In genomic region chr12:8014836-8015235, GRCh38 we compare ENCODE assay signal across 17 cellular contexts. TPM values are rescaled to one million over a fixed set of nuclear protein-coding genes. Genes with fewer than 3 reads are reported as not detected.
DNase-seq lines count a peak whose midpoint lies in the region; ATAC-seq, FAIRE-seq and TF ChIP-seq lines count a peak whose summit lies in the region.
"Had no signal": no experiment of that assay in that cellular context is flagged by ENCODE, and none has a peak within 500 bp of the region (broad histone marks: within the 10 kb centered on the region; RNA-seq: fewer than 3 reads in every experiment).

No MANE protein-coding gene starts in this region.

- no peak for ATAC-seq in GM12878
- ATAC-seq in HG03565 (IDR thresholded peaks at IDR 0.05; ENCODE audit: unreplicated experiment): no peak
- ATAC-seq in HG03097 (IDR thresholded peaks at IDR 0.05; ENCODE audit: low FRiP score, unreplicated experiment): no peak

- H3K4me3 ChIP-seq in H7 (ENCODE audit: insufficient read depth, low read depth, low read length) (no peak overlapping the region), GM12878 (no peak overlapping the region)

- H3K36me3 ChIP-seq in H7 (replicated peaks; ENCODE audit: control insufficient read depth, insufficient read depth, low read length): no peaks in the 10 kb centered on the region
- H3K36me3 ChIP-seq in GM12878 (ENCODE audit: control insufficient read depth in 2 of 2, insufficient read depth in 2 of 2, low read length in 1 of 2): no peaks in the 10 kb centered on the region

- in situ Hi-C loops in GM12878 (cut with MboI): no loop called here

- SMC1A ChIA-PET in GM12878 (lab: Charles Lee; ENCODE audit: uncharacterized antibody, unreplicated experiment): no interaction called here

- no peaks in the 10 kb centered on the region; the same call in 1 of the 2 replicates for H3K4me1 ChIP-seq in GM12878 (ENCODE audit: control insufficient read depth, insufficient read depth, low read length)

- H3K4me2 ChIP-seq in GM12878 (ENCODE audit: control insufficient read depth, insufficient read depth): no peak overlapping the region

- no peak overlapping the region for H3K9ac ChIP-seq in GM12878 (ENCODE audit: control insufficient read depth, insufficient read depth, low read length)

- no peak for TF ChIP-seq EP300 in GM12878 (IDR thresholded peaks at IDR 0.05; ENCODE audit: borderline replicate concordance in 1 of 2, control insufficient read depth in 1 of 2, low read depth in 2 of 2, low read length in 2 of 2)

- no TSS peak for BruUV-seq in GM12878 (replicated peaks; lab: Mats Ljungman, UMichigan)

- POLR2A ChIA-PET in GM12878 (lab: Charles Lee): no interaction called here

- CTCF ChIA-PET in GM12878 (lab: Yijun Ruan, JAX): no interaction called here

- RAD21 ChIA-PET in GM12878 (lab: Charles Lee; ENCODE audit: unreplicated experiment): no interaction called here

- peak; percentile 47 for DNase-seq in H7
- DNase-seq in GM12878 (ENCODE audit: low read depth, low spot score): no peak
- peak; percentile 72 for DNase-seq in islet precursor cell
- DNase-seq in C1 segment of cervical spinal cord (lab: John Stamatoyannopoulos, UW): no peak
- no peak for DNase-seq in ecto neural progenitor cell (ENCODE audit: low spot score)
- DNase-seq: CD4-positive, CD25-positive, alpha-beta regulatory T cell; DMS153; GDM1; HCEC 1CT; KG1; NCI-H187; NCI-H226; NCI-H524 treated with DMSO at 0.1 percent for 48 hours; RPMI8226; SIG-M5 had no signal

- H3K9me3 ChIP-seq in GM12878 (replicated peaks; ENCODE audit: control insufficient read depth, insufficient read depth, low read length): no peaks in the 10 kb centered on the region

- H3K79me2 ChIP-seq in GM12878 (ENCODE audit: control insufficient read depth, insufficient read depth, low read length): no peaks in the 10 kb centered on the region

- H3K27ac ChIP-seq in GM12878 (ENCODE audit: control insufficient read depth, insufficient read depth): no peak overlapping the region

- no peak for FAIRE-seq in GM12878 (lab: Jason Lieb, UNC)

- intact Hi-C loops in GM12878 (cut with micrococcal nuclease; ENCODE audit: unreplicated experiment): no loop called here

- WGBS in GM12878 (ENCODE audit: insufficient coverage, insufficient replicate concordance, low lambda C conversion rate, missing lambda C conversion rate): 77% methylated on average over 18 of the region's 18 CpGs

- H3K27me3 ChIP-seq in H7 (ENCODE audit: control insufficient read depth, insufficient read depth, low read length): no peaks in the 10 kb centered on the region; the same call in 1 of the 2 replicates
- H3K27me3 ChIP-seq in GM12878 (replicated peaks in 1 of 2; ENCODE audit: control insufficient read depth in 2 of 2, insufficient read depth in 2 of 2, low read length in 1 of 2): peaks cover 0 to 6% of the 10 kb centered on the region in 2 experiments

- no peak for TF ChIP-seq RAD21 in GM12878 (IDR thresholded peaks at IDR 0.05; ENCODE audit: insufficient read depth, low read depth, low read length)

- H2AFZ ChIP-seq in GM12878 (ENCODE audit: control insufficient read depth, low read depth, low read length): no peak overlapping the region

- TF ChIP-seq CTCF in GM12878 (IDR thresholded peaks at IDR 0.05 in 2 of 3, conservative IDR thresholded peaks at IDR 0.05 in 1 of 3; ENCODE audit: control insufficient read depth in 2 of 3, extremely low read depth in 1 of 3, insufficient read depth in 1 of 3, low read depth in 3 of 3, low read length in 3 of 3): no peak

- H4K20me1 ChIP-seq in GM12878 (ENCODE audit: control insufficient read depth, insufficient read depth): no peaks in the 10 kb centered on the region

- TF ChIP-seq POLR2A in GM12878 (IDR thresholded peaks at IDR 0.05; ENCODE audit: low read depth, low read length): no peak

TF ChIP-seq in GM12878, 131 proteins besides CTCF, POLR2A, EP300 and RAD21:
- no peak for TF ChIP-seq ATF7 (IDR thresholded peaks at IDR 0.05; ENCODE audit: low read depth)
- no peak for TF ChIP-seq TCF3 (IDR thresholded peaks at IDR 0.05; ENCODE audit: borderline replicate concordance, insufficient read depth, low read depth, low read length)
- no peak for TF ChIP-seq KAT2A (conservative IDR thresholded peaks at IDR 0.05; ENCODE audit: control insufficient read depth, low read depth, low read length)
- TF ChIP-seq HCFC1 (IDR thresholded peaks at IDR 0.05; ENCODE audit: low read length): no peak
- no peak for TF ChIP-seq ZNF24 (IDR thresholded peaks at IDR 0.05)
- TF ChIP-seq SRF (IDR thresholded peaks at IDR 0.05; ENCODE audit: low read depth in 2 of 2, low read length in 2 of 2): no peak
- TF ChIP-seq REST (IDR thresholded peaks at IDR 0.05; ENCODE audit: low read depth, low read length): peak; percentile 54; the same call in 1 of the 2 replicates
- no peak for TF ChIP-seq STAT1 (conservative IDR thresholded peaks at IDR 0.05)

RNA-seq across cellular contexts. Expression of gene FOXJ2, which starts 17.7 kb away (rescaled TPM):
- 6.9 TPM in 2 replicates for total RNA-seq in H7 (2014; rRNA removed; shearing (Covaris generic))
- total RNA-seq in GM12878 (2013; cell fraction: nucleolus; rRNA removed): 7.9 and 9.2 TPM in 2 replicates
- total RNA-seq in GM12878 (2014; rRNA removed) (4.2 and 4.7 TPM in 2 replicates), GM12878 (2014; rRNA removed; fragmentation: Illumina TruSeq; extraction: Trizol) (2.8 and 2.9 TPM in 2 replicates), GM12878 (2021) (7.9 and 9.3 TPM in 2 replicates)
- polyA plus RNA-seq in GM12878 (2011; ENCODE audit: low read depth): 3.8 TPM
- polyA plus RNA-seq in GM12878 (2011; rRNA removed) (3.0 and 3.9 TPM in 2 replicates), GM12878 (2014; fragmentation: Illumina TruSeq; extraction: Trizol) (8.5 and 9.1 TPM in 2 replicates), GM12878 (2014; fragmentation: Nextera tagmentation; extraction: Ambion mirVana) (1 to 10 TPM; 1.4 to 2.2 TPM), GM12878 (2014; rRNA removed) (6.5 and 6.6 TPM in 2 replicates), GM12878 (2016; fragmentation: Nextera tagmentation; extraction: Ambion mirVana) (1 to 10 TPM; 5.4 to 6.1 TPM)
- polyA plus RNA-seq in GM12878 (2011; cell fraction: cytosol; rRNA removed): 3.0 and 4.3 TPM in 2 replicates
- 6.9 and 7.8 TPM in 2 replicates for polyA plus RNA-seq in GM12878 (2011; cell fraction: nucleus; rRNA removed)
- polyA plus RNA-seq in GM12878 (2012): 5.0 and 5.8 TPM in 2 replicates
- polyA minus RNA-seq in GM12878 (2011; rRNA and poly(A)+ RNA removed): 3.9 and 4.7 TPM in 2 replicates
- 2.3 and 4.3 TPM in 2 replicates for polyA minus RNA-seq in GM12878 (2011; cell fraction: cytosol; rRNA and poly(A)+ RNA removed)
- 2.2 and 3.2 TPM in 2 replicates for polyA minus RNA-seq in GM12878 (2011; cell fraction: nucleus; rRNA and poly(A)+ RNA removed)

RNA-seq across cellular contexts. Expression of gene C3AR1, which starts 51.3 kb away (rescaled TPM):
- total RNA-seq in H7 (2014; rRNA removed; shearing (Covaris generic)): not detected in 2 replicates
- total RNA-seq in GM12878 (2013; cell fraction: nucleolus; rRNA removed): not detected in 2 replicates
- total RNA-seq in GM12878 (2014; rRNA removed) (not detected in 2 replicates), GM12878 (2014; rRNA removed; fragmentation: Illumina TruSeq; extraction: Trizol) (not detected in 2 replicates), GM12878 (2021) (0.10 and 0.19 TPM in 2 replicates)
- not detected for polyA plus RNA-seq in GM12878 (2011; ENCODE audit: low read depth)
- polyA plus RNA-seq in GM12878 (2011; rRNA removed) (not detected in 2 replicates), GM12878 (2014; fragmentation: Illumina TruSeq; extraction: Trizol) (0.10 TPM in 1 of 2 replicates, not detected in the other), GM12878 (2014; fragmentation: Nextera tagmentation; extraction: Ambion mirVana) (under 1 TPM in 1 of 2 experiments, not detected in 1; 0.19 TPM), GM12878 (2014; rRNA removed) (0.10 and 0.42 TPM in 2 replicates), GM12878 (2016; fragmentation: Nextera tagmentation; extraction: Ambion mirVana) (under 1 TPM in 1 of 2 experiments, not detected in 1; 0.08 TPM)
- polyA plus RNA-seq in GM12878 (2011; cell fraction: cytosol; rRNA removed): not detected in 2 replicates
- not detected in 2 replicates for polyA plus RNA-seq in GM12878 (2011; cell fraction: nucleus; rRNA removed)
- polyA plus RNA-seq in GM12878 (2012): 0.08 TPM in 1 of 2 replicates, not detected in the other
- not detected in 2 replicates for polyA minus RNA-seq in GM12878 (2011; rRNA and poly(A)+ RNA removed)
- not detected in 2 replicates for polyA minus RNA-seq in GM12878 (2011; cell fraction: cytosol; rRNA and poly(A)+ RNA removed)
- polyA minus RNA-seq in GM12878 (2011; cell fraction: nucleus; rRNA and poly(A)+ RNA removed): not detected in 2 replicates

Comparison
In these comparisons a context has a peak if more than half of its experiments do, and no peak if none do; other contexts are left out.
1. DNase-seq: peak in H7 (single experiment) and islet precursor cell (single experiment); none in GM12878 (single experiment), C1 segment of cervical spinal cord (0 of 14) and ecto neural progenitor cell (single experiment).